In genomic region chr2:27356056-27356381, GRCh38 we compare ENCODE assay signal across 8 cellular contexts. TPM values are rescaled to one million over a fixed set of nuclear protein-coding genes. Genes with fewer than 3 reads are reported as not detected.
DNase-seq lines count a peak whose midpoint lies in the region; ATAC-seq and TF ChIP-seq lines count a peak whose summit lies in the region.

No MANE protein-coding gene starts in this region.

- H3K4me1 Mint-ChIP-seq in activated naive CD4-positive, alpha-beta T cell treated with anti-CD3 and anti-CD28 coated beads for 36 hours (ENCODE audit: low read depth) = peaks cover 62% of the 10 kb centered on the region
- H3K4me1 Mint-ChIP-seq in WTC11 = peaks cover 41% of the 10 kb centered on the region

- TF ChIP-seq CTCF in WTC11 (IDR thresholded peaks at IDR 0.05) (no peak), foreskin fibroblast (IDR thresholded peaks at IDR 0.05; ENCODE audit: low read depth, low read length) (no peak), omental fat pad (IDR thresholded peaks at IDR 0.05) (no peak)

- H3K4me3 ChIP-seq in MG63 (peak overlapping the region; percentile 75), foreskin fibroblast (ENCODE audit: low read depth in 1 of 2, low read length in 2 of 2) (peak overlapping the region; percentile 61 to 82)

- DNase-seq in activated naive CD4-positive, alpha-beta T cell treated with anti-CD3 and anti-CD28 coated beads for 36 hours = peak; percentile 56
- DNase-seq in activated naive CD4-positive, alpha-beta T cell treated with Interleukin-2 at 50 U/mL for 16 hours = no peak
- DNase-seq in HEK293T (ENCODE audit: extremely low spot score) = peak; percentile 46
- peak; percentile 59 for DNase-seq in MG63
- DNase-seq in WTC11 (ENCODE audit: low spot score) = peak; percentile 53
- DNase-seq in foreskin fibroblast = peak in 1 of 2 donors; percentile 70
- DNase-seq in omental fat pad (ENCODE audit: low spot score) = no peak
- no peak for DNase-seq in NCI-H1092 (lab: John Stamatoyannopoulos, UW)

- H3K9me3 Mint-ChIP-seq in activated naive CD4-positive, alpha-beta T cell treated with anti-CD3 and anti-CD28 coated beads for 36 hours = no peaks in the 10 kb centered on the region
- H3K9me3 Mint-ChIP-seq in WTC11 = peaks cover 8% of the 10 kb centered on the region

- POLR2A ChIA-PET in HEK293T (lab: Yijun Ruan, JAX) = interaction anchor here (0.9 to 2.9 kb wide), 14 partner anchors 10 to 143 kb away, joined by 3 to 25 read pairs (median 8); partner anchors contain the start of genes ATRAID, EIF2B4, MPV17 and PPM1G
- POLR2A ChIA-PET in WTC11 (lab: Charles Lee) = interaction anchor here (1.0 to 2.3 kb wide), 4 partner anchors 13 to 139 kb away, joined by 4 to 13 read pairs (median 4); partner anchors contain the start of genes CAD, EIF2B4 and SLC30A3

- ATAC-seq in WTC11 = peak; percentile 6
- peak; percentile 31 for ATAC-seq in omental fat pad (ENCODE audit: low FRiP score)

- CTCF ChIA-PET in activated naive CD4-positive, alpha-beta T cell treated with anti-CD3 and anti-CD28 coated beads for 36 hours (lab: Charles Lee) = interaction anchor here (1.8 kb wide), 1 partner anchor 14 kb away, joined by 6 read pairs; the partner anchor contains the start of genes EIF2B4 and SNX17
- CTCF ChIA-PET in HEK293T (lab: Yijun Ruan, JAX) = interaction anchor here (0.6 kb wide), 1 partner anchor 10 kb away, joined by 3 read pairs; no protein-coding TSS in a partner anchor
- CTCF ChIA-PET in WTC11 (lab: Charles Lee) = interaction anchor here (1.3 to 1.9 kb wide), 3 partner anchors 14 to 53 kb away, joined by 3 to 14 read pairs (median 5); partner anchors contain the start of genes EIF2B4 and ZNF513

- peaks cover 24% of the 10 kb centered on the region for H3K36me3 Mint-ChIP-seq in activated naive CD4-positive, alpha-beta T cell treated with anti-CD3 and anti-CD28 coated beads for 36 hours (ENCODE audit: low read depth)
- peaks cover 12% of the 10 kb centered on the region for H3K36me3 Mint-ChIP-seq in WTC11

- no peaks in the 10 kb centered on the region for H3K9me3 ChIP-seq in MG63

- H3K27me3 Mint-ChIP-seq in activated naive CD4-positive, alpha-beta T cell treated with anti-CD3 and anti-CD28 coated beads for 36 hours (ENCODE audit: low read depth) = no peaks in the 10 kb centered on the region
- no peaks in the 10 kb centered on the region for H3K27me3 Mint-ChIP-seq in WTC11 (ENCODE audit: low read depth)

- H3K4me3 Mint-ChIP-seq in activated naive CD4-positive, alpha-beta T cell treated with anti-CD3 and anti-CD28 coated beads for 36 hours = peak overlapping the region; percentile 99
- peak overlapping the region; percentile 93 for H3K4me3 Mint-ChIP-seq in WTC11

- H3K27me3 ChIP-seq in MG63 = no peaks in the 10 kb centered on the region

- peaks cover 13% of the 10 kb centered on the region for H3K36me3 ChIP-seq in MG63

- intact Hi-C loops in activated naive CD4-positive, alpha-beta T cell treated with anti-CD3 and anti-CD28 coated beads for 36 hours (cut with micrococcal nuclease) = loop anchor here (1.0 to 5.0 kb wide), 9 partner anchors 14 to 1324 kb away; partner anchors contain the start of genes ATRAID, EIF2B4, IFT172 and MPV17

- peak overlapping the region; percentile 99 for H3K27ac Mint-ChIP-seq in activated naive CD4-positive, alpha-beta T cell treated with anti-CD3 and anti-CD28 coated beads for 36 hours
- peak overlapping the region; percentile 100 for H3K27ac Mint-ChIP-seq in WTC11

TF ChIP-seq in HEK293T, 16 proteins besides CTCF, POLR2A, EP300 and RAD21:
- TF ChIP-seq ARNT (IDR thresholded peaks at IDR 0.05) (no peak), FOXK2 (IDR thresholded peaks at IDR 0.05) (no peak), ELF4 (IDR thresholded peaks at IDR 0.05) (no peak), FOXM1 (IDR thresholded peaks at IDR 0.05; ENCODE audit: borderline replicate concordance) (no peak), ZNF384 (IDR thresholded peaks at IDR 0.05) (no peak), LEF1 (IDR thresholded peaks at IDR 0.05; ENCODE audit: borderline replicate concordance) (no peak), CTBP1 (IDR thresholded peaks at IDR 0.05; ENCODE audit: borderline replicate concordance) (no peak), SP1 (IDR thresholded peaks at IDR 0.05) (no peak), TARDBP (IDR thresholded peaks at IDR 0.05) (no peak), FOXA1 (IDR thresholded peaks at IDR 0.05) (no peak), BHLHE40 (IDR thresholded peaks at IDR 0.05; ENCODE audit: borderline replicate concordance) (no peak)
- TF ChIP-seq, protein P1, sequence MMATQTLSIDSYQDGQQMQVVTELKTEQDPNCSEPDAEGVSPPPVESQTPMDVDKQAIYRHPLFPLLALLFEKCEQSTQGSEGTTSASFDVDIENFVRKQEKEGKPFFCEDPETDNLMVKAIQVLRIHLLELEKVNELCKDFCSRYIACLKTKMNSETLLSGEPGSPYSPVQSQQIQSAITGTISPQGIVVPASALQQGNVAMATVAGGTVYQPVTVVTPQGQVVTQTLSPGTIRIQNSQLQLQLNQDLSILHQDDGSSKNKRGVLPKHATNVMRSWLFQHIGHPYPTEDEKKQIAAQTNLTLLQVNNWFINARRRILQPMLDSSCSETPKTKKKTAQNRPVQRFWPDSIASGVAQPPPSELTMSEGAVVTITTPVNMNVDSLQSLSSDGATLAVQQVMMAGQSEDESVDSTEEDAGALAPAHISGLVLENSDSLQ (IDR thresholded peaks at IDR 0.05) = no peak

TF ChIP-seq in WTC11, 78 proteins besides CTCF, POLR2A, EP300 and RAD21 (continues in another document):
- TF ChIP-seq MXD4 (CRISPR knock-in tag; IDR thresholded peaks at IDR 0.05; ENCODE audit: borderline replicate concordance) (no peak), ETV6 (CRISPR knock-in tag; IDR thresholded peaks at IDR 0.05) (no peak), NR2C2 (CRISPR knock-in tag; IDR thresholded peaks at IDR 0.05) (no peak), ATF1 (CRISPR knock-in tag; IDR thresholded peaks at IDR 0.05) (no peak), OVOL2 (CRISPR knock-in tag; IDR thresholded peaks at IDR 0.05; ENCODE audit: borderline replicate concordance) (no peak), CBFB (CRISPR knock-in tag; IDR thresholded peaks at IDR 0.05; ENCODE audit: low read depth) (no peak), NFATC4 (CRISPR knock-in tag; IDR thresholded peaks at IDR 0.05) (no peak), SOX15 (CRISPR knock-in tag; IDR thresholded peaks at IDR 0.05) (no peak), SMAD4 (CRISPR knock-in tag; IDR thresholded peaks at IDR 0.05) (no peak)
- TF ChIP-seq, protein P2, sequence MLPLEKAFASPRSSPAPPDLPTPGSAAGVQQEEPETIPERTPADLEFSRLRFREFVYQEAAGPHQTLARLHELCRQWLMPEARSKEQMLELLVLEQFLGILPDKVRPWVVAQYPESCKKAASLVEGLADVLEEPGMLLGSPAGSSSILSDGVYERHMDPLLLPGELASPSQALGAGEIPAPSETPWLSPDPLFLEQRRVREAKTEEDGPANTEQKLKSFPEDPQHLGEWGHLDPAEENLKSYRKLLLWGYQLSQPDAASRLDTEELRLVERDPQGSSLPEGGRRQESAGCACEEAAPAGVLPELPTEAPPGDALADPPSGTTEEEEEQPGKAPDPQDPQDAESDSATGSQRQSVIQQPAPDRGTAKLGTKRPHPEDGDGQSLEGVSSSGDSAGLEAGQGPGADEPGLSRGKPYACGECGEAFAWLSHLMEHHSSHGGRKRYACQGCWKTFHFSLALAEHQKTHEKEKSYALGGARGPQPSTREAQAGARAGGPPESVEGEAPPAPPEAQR (CRISPR knock-in tag; IDR thresholded peaks at IDR 0.05) = no peak
- TF ChIP-seq, protein P3, sequence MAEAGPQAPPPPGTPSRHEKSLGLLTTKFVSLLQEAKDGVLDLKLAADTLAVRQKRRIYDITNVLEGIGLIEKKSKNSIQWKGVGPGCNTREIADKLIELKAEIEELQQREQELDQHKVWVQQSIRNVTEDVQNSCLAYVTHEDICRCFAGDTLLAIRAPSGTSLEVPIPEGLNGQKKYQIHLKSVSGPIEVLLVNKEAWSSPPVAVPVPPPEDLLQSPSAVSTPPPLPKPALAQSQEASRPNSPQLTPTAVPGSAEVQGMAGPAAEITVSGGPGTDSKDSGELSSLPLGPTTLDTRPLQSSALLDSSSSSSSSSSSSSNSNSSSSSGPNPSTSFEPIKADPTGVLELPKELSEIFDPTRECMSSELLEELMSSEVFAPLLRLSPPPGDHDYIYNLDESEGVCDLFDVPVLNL (CRISPR knock-in tag; IDR thresholded peaks at IDR 0.05; ENCODE audit: borderline replicate concordance, low read depth) = no peak

RNA-seq across cellular contexts. Expression of gene GTF3C2, which starts 0.5 kb away (rescaled TPM):
- total RNA-seq in activated naive CD4-positive, alpha-beta T cell treated with anti-CD3 and anti-CD28 coated beads for 36 hours = 10 to 100 TPM; 62.9 to 72.3 TPM
- 53.5 and 56.5 TPM in 2 replicates for total RNA-seq in MG63 (2014; rRNA removed; shearing (Covaris generic); ENCODE audit: low replicate concordance)
- total RNA-seq in WTC11 (2021) (103 to 123 TPM (median 107 TPM) in 3 replicates), omental fat pad (10 to 100 TPM; 24.8 to 76.1 (median 34.8) TPM)

RNA-seq across cellular contexts. Expression of gene EIF2B4, which starts 14.1 kb away (rescaled TPM):
- 10 to 100 TPM; 24.4 to 25.2 TPM for total RNA-seq in activated naive CD4-positive, alpha-beta T cell treated with anti-CD3 and anti-CD28 coated beads for 36 hours
- total RNA-seq in MG63 (2014; rRNA removed; shearing (Covaris generic); ENCODE audit: low replicate concordance) = 33.6 and 48.0 TPM in 2 replicates
- total RNA-seq in WTC11 (2021) (46.6 to 53.6 TPM (median 49.1 TPM) in 3 replicates), omental fat pad (10 to 100 TPM; 33.4 to 53.0 (median 42.5) TPM)

RNA-seq across cellular contexts. Expression of gene SNX17, which starts 14.4 kb away (rescaled TPM):
- 10 to 100 TPM; 68.5 to 75.5 TPM for total RNA-seq in activated naive CD4-positive, alpha-beta T cell treated with anti-CD3 and anti-CD28 coated beads for 36 hours
- 195 and 280 TPM in 2 replicates for total RNA-seq in MG63 (2014; rRNA removed; shearing (Covaris generic); ENCODE audit: low replicate concordance)
- total RNA-seq in WTC11 (2021) = 72.5 to 75.3 TPM (median 74.7 TPM) in 3 replicates
- 100 to 1,000 TPM in 3 of 4 donors, 10 to 100 TPM in 1; 92.6 to 116 (median 105) TPM for total RNA-seq in omental fat pad

RNA-seq across cellular contexts. Expression of gene ZNF513, which starts 24.5 kb away (rescaled TPM):
- total RNA-seq in activated naive CD4-positive, alpha-beta T cell treated with anti-CD3 and anti-CD28 coated beads for 36 hours = 1 to 10 TPM; 4.9 to 5.2 TPM
- 0.74 and 6.5 TPM in 2 replicates for total RNA-seq in MG63 (2014; rRNA removed; shearing (Covaris generic); ENCODE audit: low replicate concordance)
- total RNA-seq in WTC11 (2021) (23.6 to 27.4 TPM (median 24.5 TPM) in 3 replicates), omental fat pad (10 to 100 TPM in 2 of 4 donors, 1 to 10 TPM in 2; 8.2 to 17.2 (median 11.1) TPM)

RNA-seq across cellular contexts. Expression of gene MPV17, which starts 33.1 kb away (rescaled TPM):
- 10 to 100 TPM; 80.2 to 82.3 TPM for total RNA-seq in activated naive CD4-positive, alpha-beta T cell treated with anti-CD3 and anti-CD28 coated beads for 36 hours
- total RNA-seq in MG63 (2014; rRNA removed; shearing (Covaris generic); ENCODE audit: low replicate concordance) = 66.5 and 72.4 TPM in 2 replicates
- total RNA-seq in WTC11 (2021) (51.5 to 60.4 TPM (median 59.3 TPM) in 3 replicates), omental fat pad (10 to 100 TPM; 63.0 to 97.8 (median 77.2) TPM)

Comparison
In these comparisons a context has a peak if more than half of its experiments do, and no peak if none do; other contexts are left out.
1. DNase-seq: peak in activated naive CD4-positive, alpha-beta T cell treated with anti-CD3 and anti-CD28 coated beads for 36 hours (single experiment), HEK293T (single experiment), MG63 (single experiment) and WTC11 (single experiment); none in activated naive CD4-positive, alpha-beta T cell treated with Interleukin-2 at 50 U/mL for 16 hours (single experiment), omental fat pad (single experiment) and NCI-H1092 (single experiment).